8 cellular contexts compared by ENCODE assay signal in genomic region chr2:17830053-17831034, GRCh38. TPM values are rescaled to one million over a fixed set of nuclear protein-coding genes. Genes with fewer than 3 reads are reported as not detected.
A peak's percentile ranks its signal among the peaks of the same experiment; 100 is the strongest.
DNase-seq lines count a peak whose midpoint lies in the region; ATAC-seq and TF ChIP-seq lines count a peak whose summit lies in the region.

No MANE protein-coding gene starts in this region.

- ATAC-seq in GM21423 (IDR thresholded peaks at IDR 0.05; ENCODE audit: unreplicated experiment) = peak; percentile 90

- POLR2A ChIA-PET in RWPE1 (lab: Yijun Ruan, JAX; ENCODE audit: low non-redundant PET) = no interaction called here

- no peaks in the 10 kb centered on the region for H3K27me3 ChIP-seq in breast epithelium
- peaks cover 0 to 17% (median 0%) of the 10 kb centered on the region in 7 donors for H3K27me3 ChIP-seq in spleen (replicated peaks in 1 of 7)

- intact Hi-C loops in breast epithelium (cut with DNase I; ENCODE audit: low total_unique reads) (no loop called here), spleen (cut with DNase I; ENCODE audit: low total_unique reads) (loop anchor here (10.0 kb wide), 1 partner anchor 106 kb away; no protein-coding TSS in a partner anchor)

- H3K4me1 ChIP-seq in breast epithelium (no peaks in the 10 kb centered on the region), spleen (peaks cover 0 to 17% (median 9%) of the 10 kb centered on the region in 6 donors)

- H3K9me3 ChIP-seq in breast epithelium = no peaks in the 10 kb centered on the region
- H3K9me3 ChIP-seq in spleen = peaks cover 0 to 8% (median 0%) of the 10 kb centered on the region in 8 donors

- no peaks in the 10 kb centered on the region for H3K36me3 ChIP-seq in breast epithelium
- no peaks in the 10 kb centered on the region for H3K36me3 ChIP-seq in spleen

- TF ChIP-seq POLR2A in breast epithelium (IDR thresholded peaks at IDR 0.05) (no peak), spleen (IDR thresholded peaks at IDR 0.05) (no peak)

- CTCF ChIA-PET in RWPE1 (lab: Yijun Ruan, JAX) = interaction anchor here (0.7 to 1.8 kb wide), 8 partner anchors 9 to 448 kb away, joined by 3 to 8 read pairs (median 3); no protein-coding TSS in a partner anchor

- H3K4me3 ChIP-seq in breast epithelium (peak overlapping the region in 2 of 3 donors; percentile 6 to 46), spleen (peak overlapping the region in 3 of 8 donors; percentile 1 to 52 (median 15))

- H3K27ac ChIP-seq in RWPE1 = no peak overlapping the region
- no peak overlapping the region for H3K27ac ChIP-seq in breast epithelium
- H3K27ac ChIP-seq in spleen = no peak overlapping the region

- peak; percentile 94 for TF ChIP-seq CTCF in RWPE1 (conservative IDR thresholded peaks at IDR 0.05; ENCODE audit: low read depth)
- TF ChIP-seq CTCF in breast epithelium (IDR thresholded peaks at IDR 0.05) = peak in 2 of 3 donors; percentile 46 to 61
- TF ChIP-seq CTCF in spleen (IDR thresholded peaks at IDR 0.05 in 8 of 11, conservative IDR thresholded peaks at IDR 0.05 in 3 of 11) = peak; percentile 27 to 85 (median 67)

- WGBS in spleen, 5 donors = 14 to 41% (median 17%) methylated on average over 8 to 37 of the region's 37 CpGs

- DNase-seq in EL = peak; percentile 72
- DNase-seq in HK-2 (ENCODE audit: unreplicated experiment) = peak; percentile 76
- DNase-seq in RWPE1 (ENCODE audit: low spot score) = peak; percentile 63
- peak in 1 of 2 donors; percentile 24 for DNase-seq in breast epithelium (ENCODE audit: low spot score in 2 of 2)
- DNase-seq in iPS-NIHi11 (ENCODE audit: low spot score) = peak; percentile 86
- DNase-seq in spleen = peak; percentile 86
- DNase-seq in cerebellum (ENCODE audit: low spot score) = no peak

RNA-seq across cellular contexts. Expression of gene MSGN1, which starts 14.1 kb away (rescaled TPM):
- total RNA-seq in breast epithelium (not detected), spleen (not detected), cerebellum (not detected)
- not detected for polyA plus RNA-seq in spleen

RNA-seq across cellular contexts. Expression of gene KCNS3, which starts 48.1 kb away (rescaled TPM):
- 10 to 100 TPM; 16.0 to 76.4 (median 61.6) TPM for total RNA-seq in breast epithelium
- total RNA-seq in spleen = 1 to 10 TPM in 4 of 7 donors, under 1 TPM in 3; 0.67 to 2.6 (median 1.5) TPM
- 1 to 10 TPM in 1 of 3 donors, under 1 TPM in 2; 0.41 to 1.1 (median 0.42) TPM for polyA plus RNA-seq in spleen
- total RNA-seq in cerebellum = 4.6 TPM
